10 cellular contexts compared by ENCODE assay signal in genomic region chr1:17531682-17532487, GRCh38. TPM values are rescaled to one million over a fixed set of nuclear protein-coding genes. Genes with fewer than 3 reads are reported as not detected.
DNase-seq lines count a peak whose midpoint lies in the region; ATAC-seq lines count a peak whose summit lies in the region.
"Had no signal": no experiment of that assay in that cellular context is flagged by ENCODE, and none has a peak within 500 bp of the region (broad histone marks: within the 10 kb centered on the region; RNA-seq: fewer than 3 reads in every experiment).

No MANE protein-coding gene starts in this region.

- H3K4me3 ChIP-seq in urinary bladder (ENCODE audit: low read depth, low read length), result no peak overlapping the region
- H3K4me3 ChIP-seq: SK-N-MC had no signal

- whole genome bisulfite sequencing in urinary bladder, result 30% methylated on average over 8 of the region's 8 CpGs

- peak; percentile 55 for DNase-seq in DMS 273 (lab: John Stamatoyannopoulos, UW; ENCODE audit: unreplicated experiment)
- DNase-seq in DMS 273 treated with DMSO at 0.1 percent for 48 hours (lab: John Stamatoyannopoulos, UW), result no peak
- peak; percentile 68 for DNase-seq in fibroblast of gingiva (ENCODE audit: low read depth)
- DNase-seq in myocyte (ENCODE audit: low read depth), result peak; percentile 53

- H3K4me1 ChIP-seq in urinary bladder (ENCODE audit: insufficient read depth), result peaks cover 2% of the 10 kb centered on the region

- H3K27ac ChIP-seq in urinary bladder (ENCODE audit: low read depth), result peak overlapping the region; percentile 68
- H3K27ac ChIP-seq: 22Rv1, SK-N-MC had no signal

- no peaks in the 10 kb centered on the region for H3K36me3 ChIP-seq in urinary bladder (ENCODE audit: insufficient read depth)

- no peak for ATAC-seq in HG02588 (IDR thresholded peaks at IDR 0.05; ENCODE audit: unreplicated experiment)
- ATAC-seq in HG03342 (IDR thresholded peaks at IDR 0.05; ENCODE audit: unreplicated experiment), result no peak
- no peak for ATAC-seq in GM18907 (IDR thresholded peaks at IDR 0.05; ENCODE audit: unreplicated experiment)

RNA-seq across cellular contexts. Expression of gene ARHGEF10L, which starts 7.6 kb away (rescaled TPM):
- 43.0 and 49.4 TPM in 2 replicates for total RNA-seq in myocyte
- 39.8 TPM for polyA plus RNA-seq in myocyte (2012)
- total RNA-seq in urinary bladder, result 26.5 TPM
- 41.4 TPM for polyA plus RNA-seq in urinary bladder
